8 cellular contexts compared by ENCODE assay signal in the genomic region with DNA sequence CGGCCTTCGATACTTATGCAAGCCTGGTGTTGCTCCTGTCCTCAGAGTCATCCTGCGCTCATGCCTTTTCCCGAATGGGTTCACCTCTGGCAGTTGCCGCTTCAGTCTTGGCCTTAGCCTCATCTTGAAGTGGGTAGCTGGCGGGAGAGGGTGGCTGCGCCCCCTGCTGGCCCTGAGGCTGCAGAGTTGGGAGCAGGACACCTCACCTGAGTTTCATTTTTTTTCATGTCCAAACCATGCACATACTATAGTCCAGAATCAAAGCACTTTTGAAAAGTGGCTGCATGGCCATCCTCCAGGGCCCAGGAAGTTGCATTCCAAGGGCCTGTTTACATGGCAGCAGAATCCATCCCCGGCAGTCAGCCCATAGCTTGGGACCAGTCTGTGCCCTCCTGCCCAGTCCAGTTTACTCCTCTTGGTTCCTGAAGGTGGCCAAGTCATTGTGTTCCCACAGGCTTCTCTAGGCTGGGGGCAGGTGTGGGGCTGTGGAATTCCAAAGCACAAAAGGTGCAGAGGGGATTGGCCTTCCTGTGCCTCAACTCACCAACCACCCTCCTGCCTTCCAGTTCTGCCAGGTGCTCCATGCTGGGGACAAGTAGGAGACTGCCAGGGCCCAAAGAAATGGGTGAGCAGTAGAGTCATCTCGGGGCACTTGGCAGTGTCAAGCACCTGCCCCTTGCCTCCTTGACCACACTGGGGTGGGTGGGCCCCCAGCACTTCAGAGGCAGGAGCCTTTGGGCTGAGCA. TPM values are rescaled to one million over a fixed set of nuclear protein-coding genes. Genes with fewer than 3 reads are reported as not detected.
A peak's percentile ranks its signal among the peaks of the same experiment; 100 is the strongest.
DNase-seq lines count a peak whose midpoint lies in the region; ATAC-seq and TF ChIP-seq lines count a peak whose summit lies in the region.

No MANE protein-coding gene starts in this region.

- H3K4me1 ChIP-seq in left lung = peaks cover 9 to 20% of the 10 kb centered on the region in 2 donors

- H3K4me3 ChIP-seq in left lung = no peak overlapping the region

- H3K27me3 ChIP-seq in left lung = no peaks in the 10 kb centered on the region

- H3K9me3 Mint-ChIP-seq in activated CD4-positive, alpha-beta T cell treated with anti-CD3 and anti-CD28 coated beads for 36 hours (ENCODE audit: low read depth) = no peaks in the 10 kb centered on the region

- no peak overlapping the region for H3K4me3 Mint-ChIP-seq in activated CD4-positive, alpha-beta T cell treated with anti-CD3 and anti-CD28 coated beads for 36 hours

- CTCF ChIA-PET in HEK293T (lab: Yijun Ruan, JAX) = interaction anchor here (0.7 to 4.3 kb wide), 12 partner anchors 9 to 329 kb away, joined by 3 to 61 read pairs (median 4); no protein-coding TSS in a partner anchor
- CTCF ChIA-PET in activated CD4-positive, alpha-beta T cell treated with anti-CD3 and anti-CD28 coated beads for 36 hours (lab: Charles Lee) = interaction anchor here (0.6 to 9.0 kb wide), 25 partner anchors 9 to 602 kb away, joined by 3 to 156 read pairs (median 4); no protein-coding TSS in a partner anchor

- DNase-seq in CD1c-positive myeloid dendritic cell (ENCODE audit: extremely low spot score) (peak; percentile 65), HEK293T (ENCODE audit: extremely low spot score) (peak; percentile 95), NCI-H446 (lab: John Stamatoyannopoulos, UW) (peak; percentile 34 to 77), cerebellum (ENCODE audit: low spot score) (peak; percentile 80), left lung (peak; percentile 77 to 91)
- DNase-seq in activated CD4-positive, alpha-beta T cell treated with anti-CD3 and anti-CD28 coated beads for 36 hours = peak; percentile 88
- peak; percentile 56 to 72 for DNase-seq in stimulated activated CD4-positive, alpha-beta T cell treated with anti-CD3 and anti-CD28 coated beads, Interleukin-4, amount 100 ng/mL, for 4 hours

- POLR2A ChIA-PET in HEK293T (lab: Yijun Ruan, JAX) = interaction anchor here (1.0 to 2.0 kb wide), 8 partner anchors 11 to 378 kb away, joined by 3 to 11 read pairs (median 5); a partner anchor contains a TSS
- POLR2A ChIA-PET in activated CD4-positive, alpha-beta T cell treated with anti-CD3 and anti-CD28 coated beads for 36 hours (lab: Charles Lee) = interaction anchor here (0.6 to 1.5 kb wide), 2 partner anchors 61 to 196 kb away, joined by 9 to 13 read pairs; no protein-coding TSS in a partner anchor

- H3K27me3 Mint-ChIP-seq in activated CD4-positive, alpha-beta T cell treated with anti-CD3 and anti-CD28 coated beads for 36 hours = no peaks in the 10 kb centered on the region

- peaks cover 16% of the 10 kb centered on the region for H3K4me1 Mint-ChIP-seq in activated CD4-positive, alpha-beta T cell treated with anti-CD3 and anti-CD28 coated beads for 36 hours

- peaks cover 23% of the 10 kb centered on the region for H3K36me3 Mint-ChIP-seq in activated CD4-positive, alpha-beta T cell treated with anti-CD3 and anti-CD28 coated beads for 36 hours (ENCODE audit: low read depth)

- peak; percentile 81 to 86 for TF ChIP-seq CTCF in left lung (IDR thresholded peaks at IDR 0.05)

- ATAC-seq in activated CD4-positive, alpha-beta T cell treated with anti-CD3 and anti-CD28 coated beads for 36 hours = peak; percentile 84
- peak; percentile 86 for ATAC-seq in left lung
- ATAC-seq in GM21529 (IDR thresholded peaks at IDR 0.05; ENCODE audit: unreplicated experiment) = no peak

- intact Hi-C loops in activated CD4-positive, alpha-beta T cell treated with anti-CD3 and anti-CD28 coated beads for 36 hours (cut with DNase I, micrococcal nuclease) = loop anchor here (1.0 to 5.0 kb wide), 4 partner anchors 61 to 324 kb away; a partner anchor contains a TSS
- intact Hi-C loops in left lung (cut with DNase I) = loop anchor here in 1 of 2 donors (5.0 kb wide), 1 partner anchor 61 kb away; no protein-coding TSS in a partner anchor

- no peak overlapping the region for H3K27ac ChIP-seq in left lung

- no peak overlapping the region for H3K27ac Mint-ChIP-seq in activated CD4-positive, alpha-beta T cell treated with anti-CD3 and anti-CD28 coated beads for 36 hours

- no peaks in the 10 kb centered on the region for H3K9me3 ChIP-seq in left lung

- peaks cover 0 to 69% of the 10 kb centered on the region in 2 donors for H3K36me3 ChIP-seq in left lung

TF ChIP-seq in HEK293T, 16 proteins besides CTCF, POLR2A, EP300 and RAD21:
- no peak for TF ChIP-seq ELF4 (IDR thresholded peaks at IDR 0.05)
- TF ChIP-seq, protein P1, sequence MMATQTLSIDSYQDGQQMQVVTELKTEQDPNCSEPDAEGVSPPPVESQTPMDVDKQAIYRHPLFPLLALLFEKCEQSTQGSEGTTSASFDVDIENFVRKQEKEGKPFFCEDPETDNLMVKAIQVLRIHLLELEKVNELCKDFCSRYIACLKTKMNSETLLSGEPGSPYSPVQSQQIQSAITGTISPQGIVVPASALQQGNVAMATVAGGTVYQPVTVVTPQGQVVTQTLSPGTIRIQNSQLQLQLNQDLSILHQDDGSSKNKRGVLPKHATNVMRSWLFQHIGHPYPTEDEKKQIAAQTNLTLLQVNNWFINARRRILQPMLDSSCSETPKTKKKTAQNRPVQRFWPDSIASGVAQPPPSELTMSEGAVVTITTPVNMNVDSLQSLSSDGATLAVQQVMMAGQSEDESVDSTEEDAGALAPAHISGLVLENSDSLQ (IDR thresholded peaks at IDR 0.05) = no peak
- no peak for TF ChIP-seq SP1 (IDR thresholded peaks at IDR 0.05)
- no peak for TF ChIP-seq ARNT (IDR thresholded peaks at IDR 0.05)
- TF ChIP-seq TARDBP (IDR thresholded peaks at IDR 0.05) = no peak
- TF ChIP-seq HDGF (IDR thresholded peaks at IDR 0.05; ENCODE audit: borderline replicate concordance) = no peak
- TF ChIP-seq L3MBTL2 (conservative IDR thresholded peaks at IDR 0.05) = no peak
- TF ChIP-seq FOXM1 (IDR thresholded peaks at IDR 0.05; ENCODE audit: borderline replicate concordance) = no peak
- no peak for TF ChIP-seq CTBP1 (IDR thresholded peaks at IDR 0.05; ENCODE audit: borderline replicate concordance)
- TF ChIP-seq FOXA1 (IDR thresholded peaks at IDR 0.05) = no peak
- TF ChIP-seq NFRKB (IDR thresholded peaks at IDR 0.05) = no peak
- TF ChIP-seq LEF1 (IDR thresholded peaks at IDR 0.05; ENCODE audit: borderline replicate concordance) = no peak
- TF ChIP-seq BHLHE40 (IDR thresholded peaks at IDR 0.05; ENCODE audit: borderline replicate concordance) = no peak
- TF ChIP-seq FOXK2 (IDR thresholded peaks at IDR 0.05) = no peak
- TF ChIP-seq SUZ12 (IDR thresholded peaks at IDR 0.05) = no peak
- TF ChIP-seq ZNF384 (IDR thresholded peaks at IDR 0.05) = no peak; the same call in 1 of the 2 replicates
TF ChIP-seq in HEK293T: peak in this region for 0.

RNA-seq across cellular contexts. Expression of a gene that starts 44.0 kb away (rescaled TPM):
- 100 to 1,000 TPM; 259 to 309 TPM for total RNA-seq in activated CD4-positive, alpha-beta T cell treated with anti-CD3 and anti-CD28 coated beads for 36 hours
- 34.8 TPM for total RNA-seq in cerebellum
- 100 to 1,000 TPM in 1 of 2 donors, 10 to 100 TPM in 1; 80.7 to 126 TPM for total RNA-seq in left lung

RNA-seq across cellular contexts. Expression of a gene that starts 44.3 kb away (rescaled TPM):
- total RNA-seq in activated CD4-positive, alpha-beta T cell treated with anti-CD3 and anti-CD28 coated beads for 36 hours = 10 to 100 TPM; 27.9 to 34.3 TPM
- total RNA-seq in cerebellum = 58.4 TPM
- 10 to 100 TPM; 32.3 to 35.0 TPM for total RNA-seq in left lung
